8 cellular contexts compared by ENCODE assay signal in the genomic region with DNA sequence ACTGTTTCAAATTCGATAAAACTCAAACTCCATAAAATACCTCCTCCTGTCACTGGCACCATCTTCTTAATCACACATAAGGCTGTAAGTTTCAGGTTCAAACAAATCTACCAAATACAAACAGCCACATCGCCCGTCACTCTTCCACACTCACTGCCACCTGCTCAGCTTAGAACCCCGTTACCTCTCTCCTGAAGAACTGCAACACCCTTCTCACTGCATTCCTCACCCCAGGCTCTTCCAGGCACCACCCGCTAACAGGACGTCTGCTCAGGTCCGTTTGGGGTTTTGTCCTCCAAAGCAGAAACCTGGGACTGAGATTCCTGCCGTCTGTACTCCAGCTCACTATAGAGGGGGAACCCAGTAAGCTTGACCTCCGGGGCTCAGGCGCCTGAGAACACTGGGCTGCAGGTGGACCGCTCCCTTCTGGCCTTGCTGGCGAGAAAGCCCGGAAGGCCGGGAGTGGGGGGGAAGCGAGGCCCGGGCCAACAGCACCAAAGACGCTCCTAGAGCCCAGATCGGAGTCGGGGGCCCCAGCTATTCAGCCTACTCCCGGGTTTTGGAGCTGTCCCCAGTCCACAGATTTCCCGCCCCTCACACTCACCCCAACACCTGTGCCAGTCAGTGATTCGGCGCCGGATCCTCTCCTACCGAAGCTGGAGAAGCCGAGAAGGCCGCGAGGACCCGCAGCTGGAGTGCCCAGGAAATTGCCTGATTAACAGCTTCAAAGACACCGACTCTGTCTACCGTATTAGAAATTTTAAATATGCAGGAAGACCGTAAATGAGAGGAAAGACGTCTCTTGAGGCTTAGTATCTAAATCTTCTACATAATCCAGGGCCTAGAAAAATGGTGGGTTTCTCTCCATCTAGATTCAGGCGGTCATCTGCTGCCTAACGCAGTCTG. TPM values are rescaled to one million over a fixed set of nuclear protein-coding genes. Genes with fewer than 3 reads are reported as not detected.
DNase-seq lines count a peak whose midpoint lies in the region; ATAC-seq and TF ChIP-seq lines count a peak whose summit lies in the region.

A gene with protein sequence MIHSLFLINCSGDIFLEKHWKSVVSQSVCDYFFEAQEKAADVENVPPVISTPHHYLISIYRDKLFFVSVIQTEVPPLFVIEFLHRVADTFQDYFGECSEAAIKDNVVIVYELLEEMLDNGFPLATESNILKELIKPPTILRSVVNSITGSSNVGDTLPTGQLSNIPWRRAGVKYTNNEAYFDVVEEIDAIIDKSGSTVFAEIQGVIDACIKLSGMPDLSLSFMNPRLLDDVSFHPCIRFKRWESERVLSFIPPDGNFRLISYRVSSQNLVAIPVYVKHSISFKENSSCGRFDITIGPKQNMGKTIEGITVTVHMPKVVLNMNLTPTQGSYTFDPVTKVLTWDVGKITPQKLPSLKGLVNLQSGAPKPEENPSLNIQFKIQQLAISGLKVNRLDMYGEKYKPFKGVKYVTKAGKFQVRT (minus strand): TSS at position 678 of the 906 bp plus-strand sequence. CDS start 12,449 bp downstream, outside the sequence.

- no peaks in the 10 kb centered on the region for H3K36me3 ChIP-seq in esophagus (ENCODE audit: control insufficient read depth in 2 of 2, insufficient read depth in 2 of 2, low read length in 1 of 2)

- H3K9me3 ChIP-seq in esophagus (ENCODE audit: control insufficient read depth in 2 of 2, insufficient read depth in 1 of 2, low read depth in 1 of 2, low read length in 1 of 2): peaks cover 0 to 5% of the 10 kb centered on the region in 2 donors

- H3K4me1 ChIP-seq in esophagus (ENCODE audit: control insufficient read depth in 2 of 2, insufficient read depth in 2 of 2, low read length in 1 of 2): no peaks in the 10 kb centered on the region

- no peak for TF ChIP-seq CTCF in AG09309 (IDR thresholded peaks at IDR 0.05; ENCODE audit: control insufficient read depth, insufficient read depth, low read depth, low read length, missing control alignments)
- TF ChIP-seq CTCF in nephron (IDR thresholded peaks at IDR 0.05; ENCODE audit: unreplicated experiment in 3 of 3): no peak

- peak; percentile 49 for ATAC-seq in GM18907 (IDR thresholded peaks at IDR 0.05; ENCODE audit: unreplicated experiment)
- peak; percentile 33 for ATAC-seq in HG03135 (IDR thresholded peaks at IDR 0.05; ENCODE audit: unreplicated experiment)
- peak; percentile 56 for ATAC-seq in stimulated activated naive CD8-positive, alpha-beta T cell treated with anti-CD3 and anti-CD28 coated beads, Interleukin-15, Interleukin-2, amounts not matched to agents 100 U/mL and 50 U/mL, for 24 hours

- WGBS in esophagus, 2 donors: 0% methylated on average over 35 of the region's 35 CpGs

- no peaks in the 10 kb centered on the region for H3K9me3 Mint-ChIP-seq in nephron

- no peaks in the 10 kb centered on the region for H3K27me3 Mint-ChIP-seq in nephron (ENCODE audit: low read depth)

- peaks cover 41% of the 10 kb centered on the region for H3K4me1 Mint-ChIP-seq in nephron

- H3K27me3 ChIP-seq in esophagus (ENCODE audit: control insufficient read depth in 1 of 2, insufficient read depth in 2 of 2, low read length in 2 of 2): no peaks in the 10 kb centered on the region

- peak within 1 kb of the TSS; percentile 72 for H3K4me3 ChIP-seq in AG09309 (ENCODE audit: control insufficient read depth, low read depth, low read length)
- H3K4me3 ChIP-seq in esophagus (ENCODE audit: low read depth in 1 of 2, low read length in 2 of 2): peak within 1 kb of the TSS; percentile 89 to 100

- H3K27ac Mint-ChIP-seq in nephron: peak within 1 kb of the TSS in 2 of 3 experiments; percentile 30 to 45

- H3K36me3 Mint-ChIP-seq in nephron (ENCODE audit: low read depth): peaks cover 16% of the 10 kb centered on the region

- peak within 1 kb of the TSS; percentile 78 to 92 for H3K27ac ChIP-seq in esophagus (ENCODE audit: low read depth in 2 of 2, low read length in 1 of 2)

- no peak within 1 kb of the TSS for H3K4me3 Mint-ChIP-seq in nephron

- DNase-seq in AG09309 (ENCODE audit: low read depth) (no peak), NOMO-1 treated with dmso at 0.1 percent for 144 hours (lab: John Stamatoyannopoulos, UW; ENCODE audit: unreplicated experiment) (peak; percentile 74), activated T-cell treated with anti-CD3 and anti-CD28 coated beads for 48 hours (ENCODE audit: low read depth) (peak; percentile 72)
- DNase-seq in stimulated activated naive CD8-positive, alpha-beta T cell treated with anti-CD3 and anti-CD28 coated beads, Interleukin-15, Interleukin-2, amounts not matched to agents 100 U/mL and 50 U/mL, for 24 hours: peak; percentile 80

RNA-seq across cellular contexts. Expression of the gene that starts here (rescaled TPM):
- 10 to 100 TPM in 1 of 2 donors, 1 to 10 TPM in 1; 7.1 to 13.4 TPM for polyA plus RNA-seq in esophagus
